Comparison of ENCODE assay signal across 8 cellular contexts in the genomic region with DNA sequence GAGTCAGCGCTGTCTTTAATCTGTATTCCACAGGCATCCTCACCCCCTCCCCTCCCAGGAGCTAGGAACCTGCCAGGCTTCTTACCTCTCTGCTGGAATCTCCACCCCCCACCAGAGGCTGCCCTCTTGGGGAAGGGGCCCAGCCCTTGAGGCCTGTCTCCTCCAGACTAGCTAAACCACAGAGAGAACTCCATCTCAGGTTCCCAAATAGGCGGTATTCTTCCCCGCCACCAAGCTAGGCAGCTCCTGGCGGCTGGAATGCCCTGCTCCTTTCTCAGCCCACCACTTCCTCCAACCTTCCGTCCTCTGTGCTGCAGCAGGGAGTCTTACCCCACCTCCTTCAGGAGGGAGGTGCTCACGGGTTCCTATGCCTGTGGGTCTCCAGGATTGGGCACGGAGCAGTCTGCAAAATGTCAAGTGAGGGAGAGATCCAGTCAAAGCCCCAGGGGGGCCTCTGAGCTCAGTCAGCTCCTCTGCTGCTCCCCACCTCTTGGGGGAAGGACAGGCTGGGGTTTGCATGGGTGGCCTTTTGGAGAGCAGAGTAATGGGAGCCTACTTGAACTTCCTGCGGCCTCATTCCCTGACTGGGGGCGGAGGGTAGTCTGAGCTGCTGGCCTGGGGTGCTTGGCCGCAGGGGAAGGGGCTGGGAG. TPM values are rescaled to one million over a fixed set of nuclear protein-coding genes. Genes with fewer than 3 reads are reported as not detected.
DNase-seq lines count a peak whose midpoint lies in the region; ATAC-seq and TF ChIP-seq lines count a peak whose summit lies in the region.

No MANE protein-coding gene starts in this region.

- H3K4me3 Mint-ChIP-seq in activated naive CD8-positive, alpha-beta T cell treated with anti-CD3 and anti-CD28 coated beads, Interleukin-2, amount 10 ng/mL, durations not matched to agents 7 days and 5 days: peak overlapping the region; percentile 49
- no peak overlapping the region for H3K4me3 Mint-ChIP-seq in activated naive CD8-positive, alpha-beta T cell treated with anti-CD3 and anti-CD28 coated beads, Interleukin-2, amount 50 U/mL, for 24 hours

- H3K27ac ChIP-seq in VCaP (peak overlapping the region; percentile 86), iPS DF 6.9 (ENCODE audit: low read length) (no peak overlapping the region), stomach (peak overlapping the region; percentile 80 to 91 (median 88))

- no peaks in the 10 kb centered on the region for H3K9me3 ChIP-seq in iPS DF 6.9 (ENCODE audit: control insufficient read depth, insufficient read depth, low read length)
- H3K9me3 ChIP-seq in stomach: no peaks in the 10 kb centered on the region

- no peak overlapping the region for H3K27ac Mint-ChIP-seq in activated naive CD8-positive, alpha-beta T cell treated with anti-CD3 and anti-CD28 coated beads, Interleukin-2, amount 10 ng/mL, durations not matched to agents 7 days and 5 days
- no peak overlapping the region for H3K27ac Mint-ChIP-seq in activated naive CD8-positive, alpha-beta T cell treated with anti-CD3 and anti-CD28 coated beads, Interleukin-2, amount 50 U/mL, for 24 hours

- H3K4me1 Mint-ChIP-seq in activated naive CD8-positive, alpha-beta T cell treated with anti-CD3 and anti-CD28 coated beads, Interleukin-2, amount 10 ng/mL, durations not matched to agents 7 days and 5 days: peaks cover 17% of the 10 kb centered on the region
- H3K4me1 Mint-ChIP-seq in activated naive CD8-positive, alpha-beta T cell treated with anti-CD3 and anti-CD28 coated beads, Interleukin-2, amount 50 U/mL, for 24 hours: peaks cover 22% of the 10 kb centered on the region

- POLR2A ChIA-PET in activated naive CD8-positive, alpha-beta T cell treated with anti-CD3 and anti-CD28 coated beads, Interleukin-2, amount 10 ng/mL, durations not matched to agents 7 days and 5 days (lab: Charles Lee): interaction anchor here (0.6 to 1.1 kb wide), 2 partner anchors 12 to 106 kb away, joined by 3 read pairs; no protein-coding TSS in a partner anchor

- H3K36me3 Mint-ChIP-seq in activated naive CD8-positive, alpha-beta T cell treated with anti-CD3 and anti-CD28 coated beads, Interleukin-2, amount 10 ng/mL, durations not matched to agents 7 days and 5 days: no peaks in the 10 kb centered on the region
- no peaks in the 10 kb centered on the region for H3K36me3 Mint-ChIP-seq in activated naive CD8-positive, alpha-beta T cell treated with anti-CD3 and anti-CD28 coated beads, Interleukin-2, amount 50 U/mL, for 24 hours (ENCODE audit: low read depth)

- H3K9me3 Mint-ChIP-seq in activated naive CD8-positive, alpha-beta T cell treated with anti-CD3 and anti-CD28 coated beads, Interleukin-2, amount 10 ng/mL, durations not matched to agents 7 days and 5 days: no peaks in the 10 kb centered on the region
- H3K9me3 Mint-ChIP-seq in activated naive CD8-positive, alpha-beta T cell treated with anti-CD3 and anti-CD28 coated beads, Interleukin-2, amount 50 U/mL, for 24 hours: no peaks in the 10 kb centered on the region

- H3K4me3 ChIP-seq in iPS DF 6.9 (ENCODE audit: low read length) (peak overlapping the region; percentile 76; the same call in 1 of the 2 replicates), stomach (peak overlapping the region; percentile 45 to 69 (median 58))

- no peak for ATAC-seq in activated naive CD8-positive, alpha-beta T cell treated with anti-CD3 and anti-CD28 coated beads, Interleukin-2, amount 10 ng/mL, durations not matched to agents 7 days and 5 days (ENCODE audit: low read depth)
- no peak for ATAC-seq in activated naive CD8-positive, alpha-beta T cell treated with anti-CD3 and anti-CD28 coated beads, Interleukin-2, amount 50 U/mL, for 24 hours
- ATAC-seq in HG02588 (IDR thresholded peaks at IDR 0.05; ENCODE audit: unreplicated experiment): no peak

- H3K27me3 Mint-ChIP-seq in activated naive CD8-positive, alpha-beta T cell treated with anti-CD3 and anti-CD28 coated beads, Interleukin-2, amount 10 ng/mL, durations not matched to agents 7 days and 5 days: peaks cover 8% of the 10 kb centered on the region
- H3K27me3 Mint-ChIP-seq in activated naive CD8-positive, alpha-beta T cell treated with anti-CD3 and anti-CD28 coated beads, Interleukin-2, amount 50 U/mL, for 24 hours: peaks cover 10% of the 10 kb centered on the region

- H3K27me3 ChIP-seq in iPS DF 6.9 (ENCODE audit: control insufficient read depth, insufficient read depth, low read length): no peaks in the 10 kb centered on the region
- H3K27me3 ChIP-seq in stomach: peaks cover 0 to 23% (median 8%) of the 10 kb centered on the region in 3 donors

- H3K36me3 ChIP-seq in iPS DF 6.9 (ENCODE audit: control insufficient read depth, insufficient read depth, low read length) (no peaks in the 10 kb centered on the region), stomach (no peaks in the 10 kb centered on the region)

- no peak for TF ChIP-seq EP300 in stomach (IDR thresholded peaks at IDR 0.05)

- DNase-seq in activated naive CD8-positive, alpha-beta T cell treated with anti-CD3 and anti-CD28 coated beads, Interleukin-2, amount 10 ng/mL, durations not matched to agents 7 days and 5 days: no peak
- DNase-seq in activated naive CD8-positive, alpha-beta T cell treated with anti-CD3 and anti-CD28 coated beads, Interleukin-2, amount 50 U/mL, for 24 hours: no peak
- DNase-seq in iPS DF 6.9 (ENCODE audit: low read depth, low spot score) (no peak), stomach (peak; percentile 52), cortex of kidney (lab: John Stamatoyannopoulos, UW) (no peak)
- no peak for DNase-seq in activated effector memory CD4-positive, alpha-beta T cell treated with Interleukin-2 at 50 U/mL for 16 hours

- H3K4me1 ChIP-seq in iPS DF 6.9 (ENCODE audit: control insufficient read depth, insufficient read depth, low read length) (peaks cover 8% of the 10 kb centered on the region; the same call in 1 of the 2 replicates), stomach (peaks cover 72 to 90% (median 88%) of the 10 kb centered on the region in 4 donors)

- TF ChIP-seq POLR2A in stomach (IDR thresholded peaks at IDR 0.05): no peak

- no CpG with 5 or more reads among the region's 10 CpGs for WGBS in iPS DF 6.9 (ENCODE audit: insufficient coverage, insufficient read length)
- WGBS in stomach, 5 donors: 20 to 38% (median 33%) methylated on average over 10 of the region's 10 CpGs

- intact Hi-C loops in stomach (cut with DNase I; ENCODE audit: low total_unique reads): loop anchor here (10.0 kb wide), 1 partner anchor 96 kb away; a partner anchor contains a TSS

- no peak for TF ChIP-seq CTCF in VCaP (conservative IDR thresholded peaks at IDR 0.05)
- peak in 3 of 7 experiments; percentile 9 to 22 (median 20) for TF ChIP-seq CTCF in stomach (IDR thresholded peaks at IDR 0.05)

RNA-seq across cellular contexts. Expression of a gene that starts 55.7 kb away (rescaled TPM):
- total RNA-seq in activated naive CD8-positive, alpha-beta T cell treated with anti-CD3 and anti-CD28 coated beads, Interleukin-2, amount 10 ng/mL, durations not matched to agents 7 days and 5 days: 100 to 1,000 TPM; 218 to 229 TPM
- 100 to 1,000 TPM in 3 of 5 donors, 10 to 100 TPM in 2; 18.9 to 207 (median 126) TPM for total RNA-seq in stomach
- 10 to 100 TPM; 13.1 to 64.5 (median 17.2) TPM for polyA plus RNA-seq in stomach
